ENCODE assay signal across 8 cellular contexts in genomic region chr15:58212909-58213526, GRCh38.
DNase-seq lines count a peak whose midpoint lies in the region; ATAC-seq and TF ChIP-seq lines count a peak whose summit lies in the region.

No MANE protein-coding gene starts in this region.

- no peaks in the 10 kb centered on the region for H3K9me3 Mint-ChIP-seq in stimulated activated effector memory CD8-positive, alpha-beta T cell treated with anti-CD3 and anti-CD28 coated beads, Interleukin-12 subunit alpha, Interleukin-12 subunit beta, amount 100 ng/mL, for 72 hours

- H3K27ac Mint-ChIP-seq in stimulated activated effector memory CD8-positive, alpha-beta T cell treated with anti-CD3 and anti-CD28 coated beads, Interleukin-12 subunit alpha, Interleukin-12 subunit beta, amount 100 ng/mL, for 72 hours: no peak overlapping the region

- no peaks in the 10 kb centered on the region for H3K4me1 Mint-ChIP-seq in stimulated activated effector memory CD8-positive, alpha-beta T cell treated with anti-CD3 and anti-CD28 coated beads, Interleukin-12 subunit alpha, Interleukin-12 subunit beta, amount 100 ng/mL, for 72 hours

- H3K27me3 ChIP-seq in transverse colon: no peaks in the 10 kb centered on the region

- WGBS in transverse colon (ENCODE audit: low coverage in 1 of 2), 2 donors: 64 to 84% methylated on average over 6 to 7 of the region's 7 CpGs

- H3K27ac ChIP-seq in transverse colon: no peak overlapping the region

- peak; percentile 4 for DNase-seq in DMS 273 treated with DMSO at 0.1 percent for 48 hours (lab: John Stamatoyannopoulos, UW)
- peak; percentile 56 for DNase-seq in LHCN-M2 (ENCODE audit: low read depth)
- DNase-seq in iPS-NIHi7 (ENCODE audit: extremely low spot score): peak; percentile 57
- no peak for DNase-seq in stimulated activated effector memory CD8-positive, alpha-beta T cell treated with anti-CD3 and anti-CD28 coated beads, Interleukin-12 subunit alpha, Interleukin-12 subunit beta, amount 100 ng/mL, for 72 hours (ENCODE audit: low spot score in 2 of 2)
- DNase-seq in SIG-M5 treated with dmso at 0.1 percent for 504 hours (lab: John Stamatoyannopoulos, UW; ENCODE audit: unreplicated experiment): no peak
- no peak for DNase-seq in transverse colon
- DNase-seq in middle frontal gyrus (ENCODE audit: extremely low spot score, low spot score): no peak

- TF ChIP-seq CTCF in WI38 (IDR thresholded peaks at IDR 0.05; ENCODE audit: low read depth, low read length) (peak; percentile 65), transverse colon (IDR thresholded peaks at IDR 0.05) (peak in 2 of 5 experiments; percentile 27 to 40)

- H3K4me3 ChIP-seq in WI38 (ENCODE audit: low read depth, low read length) (no peak overlapping the region), transverse colon (no peak overlapping the region)

- in situ Hi-C loops in transverse colon (cut with MboI; ENCODE audit: low pct_ligation_motif_present in 1 of 4, low pct_unique_long_range_greater_than_20kb in 1 of 4, low sequenced_read_pairs in 3 of 4): no loop called here

- no peaks in the 10 kb centered on the region for H3K36me3 Mint-ChIP-seq in stimulated activated effector memory CD8-positive, alpha-beta T cell treated with anti-CD3 and anti-CD28 coated beads, Interleukin-12 subunit alpha, Interleukin-12 subunit beta, amount 100 ng/mL, for 72 hours

- H3K4me1 ChIP-seq in transverse colon: no peaks in the 10 kb centered on the region

- intact Hi-C loops in transverse colon (cut with DNase I; ENCODE audit: low total_unique reads): no loop called here

- H3K4me3 Mint-ChIP-seq in stimulated activated effector memory CD8-positive, alpha-beta T cell treated with anti-CD3 and anti-CD28 coated beads, Interleukin-12 subunit alpha, Interleukin-12 subunit beta, amount 100 ng/mL, for 72 hours: no peak overlapping the region

- no peaks in the 10 kb centered on the region for H3K36me3 ChIP-seq in transverse colon

- TF ChIP-seq POLR2A in transverse colon (IDR thresholded peaks at IDR 0.05): no peak

- no peak for TF ChIP-seq EP300 in transverse colon (IDR thresholded peaks at IDR 0.05; ENCODE audit: low read depth)

- no peak for ATAC-seq in stimulated activated effector memory CD8-positive, alpha-beta T cell treated with anti-CD3 and anti-CD28 coated beads, Interleukin-12 subunit alpha, Interleukin-12 subunit beta, amount 100 ng/mL, for 72 hours

- H3K9me3 ChIP-seq in transverse colon: no peaks in the 10 kb centered on the region

Comparison
In these comparisons a context has a peak if more than half of its experiments do, and no peak if none do; other contexts are left out.
1. DNase-seq: peak in DMS 273 treated with DMSO at 0.1 percent for 48 hours (single experiment), LHCN-M2 (single experiment) and iPS-NIHi7 (single experiment); none in stimulated activated effector memory CD8-positive, alpha-beta T cell treated with anti-CD3 and anti-CD28 coated beads, Interleukin-12 subunit alpha, Interleukin-12 subunit beta, amount 100 ng/mL, for 72 hours (0 of 2), SIG-M5 treated with dmso at 0.1 percent for 504 hours (single experiment), transverse colon (single experiment) and middle frontal gyrus (single experiment).